In the genomic region with DNA sequence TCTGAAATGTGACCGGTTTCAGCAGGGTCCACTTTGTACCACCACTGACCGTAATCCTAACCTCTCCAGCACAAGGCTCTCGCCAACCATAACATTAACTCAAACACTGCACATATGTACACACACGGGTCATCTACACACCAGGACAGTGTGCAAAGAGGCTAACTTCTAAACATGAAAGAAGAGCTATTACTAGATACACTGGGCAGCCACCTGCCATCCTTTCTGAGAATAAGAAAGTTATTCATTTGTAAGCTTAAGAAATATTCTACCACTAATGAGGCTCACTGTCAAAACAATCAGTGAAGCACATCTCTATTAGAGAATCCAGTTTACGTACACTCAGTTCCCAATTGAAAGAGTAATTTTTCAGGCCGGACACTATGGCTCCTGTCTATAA, we compare ENCODE assay signal across 38 cellular contexts.
"Had no signal": no experiment of that assay in that cellular context is flagged by ENCODE, and none has a peak within 500 bp of the region (broad histone marks: within the 10 kb centered on the region; RNA-seq: fewer than 3 reads in every experiment).

No MANE protein-coding gene starts in this region.

- H3K4me1 ChIP-seq: adrenal gland, body of pancreas, breast epithelium had no signal

- ATAC-seq: activated CD4-positive, alpha-beta T cell treated with anti-CD3 and anti-CD28 coated beads for 36 hours; activated CD4-positive, CD25-positive, alpha-beta regulatory T cell treated with anti-CD3 and anti-CD28 coated beads, Interleukin-2, amount 50 U/mL, for 24 hours; activated CD8-positive, alpha-beta memory T cell treated with anti-CD3 and anti-CD28 coated beads, Interleukin-2, amount 10 ng/mL, durations not matched to agents 7 days and 5 days; activated CD8-positive, alpha-beta T cell treated with anti-CD3 and anti-CD28 coated beads, Interleukin-2, amount 10 ng/mL, durations not matched to agents 7 days and 5 days; activated naive CD4-positive, alpha-beta T cell treated with anti-CD3 and anti-CD28 coated beads, Interleukin-2, amount 50 U/mL, for 72 hours; activated T-cell treated with anti-CD3 and anti-CD28 coated beads, Interleukin-2, amount 50 U/mL, for 4 hours; activated T-cell treated with anti-CD3 and anti-CD28 coated beads, Interleukin-2, amount 50 U/mL, for 72 hours; activated T-helper 17 cell treated with anti-CD3 and anti-CD28 coated beads, Interleukin-2, amount 50 U/mL, for 72 hours; body of pancreas; T-helper 17 cell; WTC11 had no signal

- H3K9me3 ChIP-seq: adrenal gland, body of pancreas, breast epithelium had no signal

- FAIRE-seq: astrocyte, TTC549 had no signal

- H3K36me3 ChIP-seq: breast epithelium had no signal

- H3K27me3 ChIP-seq: adrenal gland, body of pancreas, brain microvascular endothelial cell, breast epithelium, cardiac muscle cell had no signal

- H3K4me3 Mint-ChIP-seq: activated CD4-positive, alpha-beta memory T cell treated with anti-CD3 and anti-CD28 coated beads, Interleukin-2, amount 10 ng/mL, durations not matched to agents 7 days and 5 days; activated CD4-positive, alpha-beta T cell treated with anti-CD3 and anti-CD28 coated beads for 36 hours; activated CD4-positive, alpha-beta T cell treated with anti-CD3 and anti-CD28 coated beads, Interleukin-2, amount 10 ng/mL, durations not matched to agents 7 days and 5 days; activated CD8-positive, alpha-beta memory T cell treated with anti-CD3 and anti-CD28 coated beads, Interleukin-2, amount 10 ng/mL, durations not matched to agents 7 days and 5 days; activated CD8-positive, alpha-beta T cell treated with anti-CD3 and anti-CD28 coated beads, Interleukin-2, amount 10 ng/mL, durations not matched to agents 7 days and 5 days; activated naive CD4-positive, alpha-beta T cell treated with anti-CD3 and anti-CD28 coated beads for 36 hours; activated naive CD8-positive, alpha-beta T cell treated with anti-CD3 and anti-CD28 coated beads for 36 hours; activated T-cell treated with anti-CD3 and anti-CD28 coated beads, Interleukin-2, amount 50 U/mL, for 4 hours; activated T-cell treated with anti-CD3 and anti-CD28 coated beads, Interleukin-2, amount 50 U/mL, for 72 hours; activated T-helper 1 cell treated with anti-CD3 and anti-CD28 coated beads, Interleukin-12 subunit alpha, Interleukin-12 subunit beta, Interleukin-2, Interleukin-4 antibody, amounts not matched to agents 30 ng/mL and 10 ng/mL and 1 ng/mL, durations not matched to agents 14 hours and 24 hours and 36 hours; activated T-helper 17 cell treated with anti-CD3 and anti-CD28 coated beads, Interleukin-2, amount 50 U/mL, for 72 hours; central memory CD8-positive, alpha-beta T cell; T-helper 17 cell; WTC11 had no signal

- DNase-seq: activated CD4-positive, alpha-beta memory T cell treated with anti-CD3 and anti-CD28 coated beads, Interleukin-2, amount 10 ng/mL, durations not matched to agents 7 days and 5 days; activated CD4-positive, alpha-beta T cell treated with anti-CD3 and anti-CD28 coated beads for 1 hour; activated CD4-positive, alpha-beta T cell treated with anti-CD3 and anti-CD28 coated beads for 36 hours; activated CD4-positive, alpha-beta T cell treated with anti-CD3 and anti-CD28 coated beads for 48 hours; activated CD4-positive, alpha-beta T cell treated with anti-CD3 and anti-CD28 coated beads, Interleukin-2, amount 10 ng/mL, durations not matched to agents 7 days and 5 days; activated CD4-positive, alpha-beta T cell treated with anti-CD3 and anti-CD28 coated beads, Interleukin-2, amount 50 U/mL, for 48 hours; activated CD4-positive, CD25-positive, alpha-beta regulatory T cell; activated CD8-positive, alpha-beta memory T cell treated with anti-CD3 and anti-CD28 coated beads for 24 hours; activated CD8-positive, alpha-beta memory T cell treated with anti-CD3 and anti-CD28 coated beads, Interleukin-2, amount 10 ng/mL, durations not matched to agents 7 days and 5 days; activated CD8-positive, alpha-beta memory T cell treated with anti-CD3 and anti-CD28 coated beads, Interleukin-2, amount 50 U/mL, for 48 hours; activated CD8-positive, alpha-beta T cell treated with anti-CD3 and anti-CD28 coated beads, Interleukin-2, amount 10 ng/mL, durations not matched to agents 7 days and 5 days; activated effector memory CD4-positive, alpha-beta T cell treated with anti-CD3 and anti-CD28 coated beads, Interleukin-2, amount 50 U/mL, for 16 hours; activated gamma-delta T cell treated with Interleukin-2 at 50 U/mL for 16 hours; activated naive CD4-positive, alpha-beta T cell; activated naive CD4-positive, alpha-beta T cell treated with anti-CD3 and anti-CD28 coated beads for 36 hours; activated naive CD4-positive, alpha-beta T cell treated with anti-CD3 and anti-CD28 coated beads, Interleukin-2, amount 50 U/mL, for 16 hours; activated naive CD8-positive, alpha-beta T cell treated with anti-CD3 and anti-CD28 coated beads for 36 hours; activated T-cell treated with anti-CD3 and anti-CD28 coated beads, Interleukin-2, amount 50 U/mL, for 4 hours; activated T-cell treated with anti-CD3 and anti-CD28 coated beads, Interleukin-2, amount 50 U/mL, for 72 hours; adrenal gland; amniotic stem cell; aorta; body of pancreas; brain microvascular endothelial cell; caudate nucleus; cerebellar nuclear complex; T-helper 17 cell; WERI-Rb-1 had no signal

- H3K36me3 Mint-ChIP-seq: activated naive CD4-positive, alpha-beta T cell treated with anti-CD3 and anti-CD28 coated beads, Interleukin-2, amount 50 U/mL, for 72 hours had no signal

- H3K27ac Mint-ChIP-seq: activated CD4-positive, alpha-beta memory T cell treated with anti-CD3 and anti-CD28 coated beads, Interleukin-2, amount 10 ng/mL, durations not matched to agents 7 days and 5 days; activated CD4-positive, alpha-beta T cell treated with anti-CD3 and anti-CD28 coated beads for 36 hours; activated CD4-positive, alpha-beta T cell treated with anti-CD3 and anti-CD28 coated beads, Interleukin-2, amount 10 ng/mL, durations not matched to agents 7 days and 5 days; activated CD8-positive, alpha-beta memory T cell treated with anti-CD3 and anti-CD28 coated beads, Interleukin-2, amount 10 ng/mL, durations not matched to agents 7 days and 5 days; activated CD8-positive, alpha-beta T cell treated with anti-CD3 and anti-CD28 coated beads, Interleukin-2, amount 10 ng/mL, durations not matched to agents 7 days and 5 days; activated naive CD4-positive, alpha-beta T cell treated with anti-CD3 and anti-CD28 coated beads for 36 hours; activated naive CD8-positive, alpha-beta T cell treated with anti-CD3 and anti-CD28 coated beads for 36 hours; activated T-cell treated with anti-CD3 and anti-CD28 coated beads, Interleukin-2, amount 50 U/mL, for 72 hours; activated T-helper 1 cell treated with anti-CD3 and anti-CD28 coated beads, Interleukin-12 subunit alpha, Interleukin-12 subunit beta, Interleukin-2, Interleukin-4 antibody, amounts not matched to agents 30 ng/mL and 10 ng/mL and 1 ng/mL, durations not matched to agents 14 hours and 24 hours and 36 hours; activated T-helper 17 cell treated with anti-CD3 and anti-CD28 coated beads, Interleukin-2, amount 50 U/mL, for 72 hours; T-helper 17 cell; WTC11 had no signal

- H3K9me3 Mint-ChIP-seq: activated CD4-positive, alpha-beta memory T cell treated with anti-CD3 and anti-CD28 coated beads, Interleukin-2, amount 10 ng/mL, durations not matched to agents 7 days and 5 days; activated CD4-positive, alpha-beta T cell treated with anti-CD3 and anti-CD28 coated beads, Interleukin-2, amount 10 ng/mL, durations not matched to agents 7 days and 5 days; activated naive CD4-positive, alpha-beta T cell treated with anti-CD3 and anti-CD28 coated beads for 36 hours; activated naive CD4-positive, alpha-beta T cell treated with anti-CD3 and anti-CD28 coated beads, Interleukin-2, amount 50 U/mL, for 72 hours; activated naive CD8-positive, alpha-beta T cell treated with anti-CD3 and anti-CD28 coated beads for 36 hours; activated T-cell treated with anti-CD3 and anti-CD28 coated beads, Interleukin-2, amount 50 U/mL, for 4 hours; activated T-cell treated with anti-CD3 and anti-CD28 coated beads, Interleukin-2, amount 50 U/mL, for 72 hours; activated T-helper 1 cell treated with anti-CD3 and anti-CD28 coated beads, Interleukin-12 subunit alpha, Interleukin-12 subunit beta, Interleukin-2, Interleukin-4 antibody, amounts not matched to agents 30 ng/mL and 10 ng/mL and 1 ng/mL, durations not matched to agents 14 hours and 24 hours and 36 hours; activated T-helper 17 cell treated with anti-CD3 and anti-CD28 coated beads, Interleukin-2, amount 50 U/mL, for 72 hours; central memory CD8-positive, alpha-beta T cell; WTC11 had no signal

- H3K4me1 Mint-ChIP-seq: activated CD4-positive, alpha-beta memory T cell treated with anti-CD3 and anti-CD28 coated beads, Interleukin-2, amount 10 ng/mL, durations not matched to agents 7 days and 5 days; activated CD4-positive, alpha-beta T cell treated with anti-CD3 and anti-CD28 coated beads for 36 hours; activated CD4-positive, alpha-beta T cell treated with anti-CD3 and anti-CD28 coated beads, Interleukin-2, amount 10 ng/mL, durations not matched to agents 7 days and 5 days; activated CD8-positive, alpha-beta memory T cell treated with anti-CD3 and anti-CD28 coated beads, Interleukin-2, amount 10 ng/mL, durations not matched to agents 7 days and 5 days; activated naive CD8-positive, alpha-beta T cell treated with anti-CD3 and anti-CD28 coated beads for 36 hours; activated T-helper 17 cell treated with anti-CD3 and anti-CD28 coated beads, Interleukin-2, amount 50 U/mL, for 72 hours; central memory CD8-positive, alpha-beta T cell; T-helper 17 cell had no signal

- H3K27ac ChIP-seq: adrenal gland, body of pancreas, brain microvascular endothelial cell, breast epithelium, cardiac muscle cell, WERI-Rb-1 had no signal

- H3K27me3 Mint-ChIP-seq: activated CD4-positive, alpha-beta memory T cell treated with anti-CD3 and anti-CD28 coated beads, Interleukin-2, amount 10 ng/mL, durations not matched to agents 7 days and 5 days; activated CD4-positive, alpha-beta T cell treated with anti-CD3 and anti-CD28 coated beads for 36 hours; activated CD4-positive, alpha-beta T cell treated with anti-CD3 and anti-CD28 coated beads, Interleukin-2, amount 10 ng/mL, durations not matched to agents 7 days and 5 days; activated CD8-positive, alpha-beta memory T cell treated with anti-CD3 and anti-CD28 coated beads, Interleukin-2, amount 10 ng/mL, durations not matched to agents 7 days and 5 days; activated naive CD8-positive, alpha-beta T cell treated with anti-CD3 and anti-CD28 coated beads for 36 hours; activated T-helper 17 cell treated with anti-CD3 and anti-CD28 coated beads, Interleukin-2, amount 50 U/mL, for 72 hours; central memory CD8-positive, alpha-beta T cell; T-helper 17 cell had no signal

- H3K4me3 ChIP-seq: adrenal gland, body of pancreas, breast epithelium, cardiac muscle cell had no signal
